ENCODE assay signal across 8 cellular contexts in genomic region chr19:31148671-31149070, GRCh38.
"Had no signal": no experiment of that assay in that cellular context is flagged by ENCODE, and none has a peak within 500 bp of the region (broad histone marks: within the 10 kb centered on the region; RNA-seq: fewer than 3 reads in every experiment).

No MANE protein-coding gene starts in this region.

- DNase-seq: GM23248, GOT3, HFFc6, KBM-7 had no signal

- H2AFZ ChIP-seq: GM23248 had no signal

- H3K27ac ChIP-seq: GM23248, HL-60 had no signal

- H3K4me1 ChIP-seq: HAP-1 had no signal

- H3K9me3 ChIP-seq: HAP-1 had no signal

- H3K4me3 ChIP-seq: GM23248, HAP-1 had no signal

- ATAC-seq: HCT116, HepG2 had no signal

- H3K36me3 ChIP-seq: HAP-1 had no signal

- H3K9ac ChIP-seq: GM23248 had no signal
